Comparison of ENCODE assay signal across 9 cellular contexts in the genomic region with DNA sequence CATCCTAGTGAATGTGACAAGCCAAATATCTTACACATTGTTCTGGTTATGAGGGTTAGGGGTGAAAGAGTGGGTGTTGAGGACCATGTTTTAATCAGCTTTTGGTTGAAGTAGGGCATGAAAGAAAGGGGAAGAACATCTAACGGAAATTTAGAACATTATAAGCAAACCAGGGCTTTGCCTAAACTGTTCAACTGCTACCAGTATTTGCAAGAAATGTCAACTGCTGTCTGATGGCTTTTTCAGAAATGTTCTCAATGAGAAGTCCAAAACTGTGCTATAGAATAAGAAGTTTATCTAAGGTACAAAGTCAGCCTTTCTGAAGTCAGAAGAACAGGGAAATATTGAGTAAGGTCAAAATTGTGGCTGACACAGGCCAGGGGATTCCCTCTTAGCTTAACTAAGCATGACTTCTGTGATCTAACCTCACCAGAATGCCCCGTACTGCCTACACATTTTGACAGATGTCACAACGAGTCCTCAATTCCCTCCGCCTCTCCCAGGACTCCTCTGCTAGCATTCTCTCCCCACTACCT.
A peak's percentile ranks its signal among the peaks of the same experiment; 100 is the strongest.
DNase-seq lines count a peak whose midpoint lies in the region; ATAC-seq, FAIRE-seq and TF ChIP-seq lines count a peak whose summit lies in the region.
"Had no signal": no experiment of that assay in that cellular context is flagged by ENCODE, and none has a peak within 500 bp of the region (broad histone marks: within the 10 kb centered on the region; RNA-seq: fewer than 3 reads in every experiment).

No MANE protein-coding gene starts in this region.

- peaks cover 0 to 18% of the 10 kb centered on the region in 2 donors for H3K4me1 ChIP-seq in left lung

- in situ Hi-C loops in GM13977 (cut with MboI; ENCODE audit: low pct_unique_long_range_greater_than_20kb, low sequenced_read_pairs, unreplicated experiment) = loop anchor here (10.0 kb wide), 1 partner anchor 46 kb away; no protein-coding TSS in a partner anchor

- DNase-seq in GM13977 (ENCODE audit: low spot score) (peak; percentile 61), left lung (no peak), posterior cingulate gyrus (no peak), NCI-H510A (lab: John Stamatoyannopoulos, UW) (no peak), NCI-H128 (lab: John Stamatoyannopoulos, UW; ENCODE audit: unreplicated experiment) (no peak), H54 (ENCODE audit: insufficient read length, low spot score) (no peak)

- no peaks in the 10 kb centered on the region for H3K27me3 ChIP-seq in left lung

- TF ChIP-seq CTCF in GM13977 (IDR thresholded peaks at IDR 0.05; ENCODE audit: extremely low read depth, insufficient read depth, missing control alignments) (no peak), left lung (IDR thresholded peaks at IDR 0.05) (no peak)

- ATAC-seq in GM21367 (IDR thresholded peaks at IDR 0.05; ENCODE audit: unreplicated experiment) (peak; percentile 82), HG03469 (IDR thresholded peaks at IDR 0.05; ENCODE audit: unreplicated experiment) (peak; percentile 93), left lung (peak; percentile 15)

- no peak for FAIRE-seq in H54 (lab: Jason Lieb, UNC)

- H3K4me3 ChIP-seq in left lung = no peak overlapping the region

- no peak for TF ChIP-seq POLR2A in H54 (IDR thresholded peaks at IDR 0.05; ENCODE audit: low read depth, low read length)

- no peaks in the 10 kb centered on the region for H3K36me3 ChIP-seq in left lung

- no peaks in the 10 kb centered on the region for H3K9me3 ChIP-seq in left lung

- H3K27ac ChIP-seq in left lung = peak overlapping the region in 1 of 2 donors; percentile 38
- H3K27ac ChIP-seq: VCaP had no signal

- intact Hi-C loops in left lung (cut with DNase I) = no loop called here
- intact Hi-C loops in posterior cingulate gyrus (cut with DNase I) = loop anchor here (10.0 kb wide), 1 partner anchor 54 kb away; no protein-coding TSS in a partner anchor

Comparison
In these comparisons a context has a peak if more than half of its experiments do, and no peak if none do; other contexts are left out.
1. ATAC-seq: peak in every context shown above with its lines; median percentile 93 in HG03469; 82 in GM21367; 15 in left lung.